ENCODE assay signal across 8 cellular contexts in the genomic region with DNA sequence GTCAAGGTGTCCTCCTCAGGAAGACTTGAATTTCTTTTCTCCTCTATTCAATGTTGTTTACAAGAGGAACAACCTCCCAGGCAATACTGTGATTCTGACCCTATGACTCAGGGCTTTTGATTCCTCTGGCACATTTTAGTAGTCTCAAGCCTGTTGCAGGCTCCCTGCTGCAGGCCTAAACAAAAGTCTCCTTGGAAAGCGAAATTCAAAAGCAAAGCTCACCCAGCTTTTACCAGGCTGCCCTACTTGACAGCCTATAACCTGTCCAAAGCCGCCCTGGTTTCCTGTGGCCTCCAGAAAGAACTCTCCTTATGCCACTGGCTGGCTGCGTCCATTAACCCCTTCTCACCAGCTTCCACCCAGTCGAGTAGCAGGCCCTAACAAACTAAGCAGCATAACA. TPM values are rescaled to one million over a fixed set of nuclear protein-coding genes. Genes with fewer than 3 reads are reported as not detected.
DNase-seq lines count a peak whose midpoint lies in the region; ATAC-seq and TF ChIP-seq lines count a peak whose summit lies in the region.

No MANE protein-coding gene starts in this region.

- 54 to 56% methylated on average over 4 of the region's 4 CpGs for WGBS in GM23248 (ENCODE audit: low coverage in 1 of 2, low lambda C conversion rate in 2 of 2, missing lambda C conversion rate in 2 of 2), 2 experiments

- no peaks in the 10 kb centered on the region for H3K9me3 ChIP-seq in GM23248 (ENCODE audit: low read depth)
- H3K9me3 ChIP-seq in right atrium auricular region, result no peaks in the 10 kb centered on the region
- H3K9me3 ChIP-seq in skeletal muscle satellite cell (replicated peaks; ENCODE audit: low read length), result no peaks in the 10 kb centered on the region

- H3K4me3 ChIP-seq in GM23248 (peak overlapping the region; percentile 12; the same call in 1 of the 2 replicates), right atrium auricular region (no peak overlapping the region), skeletal muscle satellite cell (ENCODE audit: low read length) (no peak overlapping the region)

- H3K27me3 ChIP-seq in GM23248 (replicated peaks; ENCODE audit: insufficient read depth), result no peaks in the 10 kb centered on the region
- H3K27me3 ChIP-seq in right atrium auricular region, result no peaks in the 10 kb centered on the region
- H3K27me3 ChIP-seq in skeletal muscle satellite cell (ENCODE audit: control insufficient read depth, insufficient read depth, low read length), result no peaks in the 10 kb centered on the region

- no peaks in the 10 kb centered on the region for H3K36me3 ChIP-seq in GM23248 (ENCODE audit: low read depth)
- no peaks in the 10 kb centered on the region for H3K36me3 ChIP-seq in right atrium auricular region
- H3K36me3 ChIP-seq in skeletal muscle satellite cell (ENCODE audit: insufficient read depth, low read length), result no peaks in the 10 kb centered on the region

- peak overlapping the region; percentile 64 for H2AFZ ChIP-seq in GM23248

- H3K9me2 ChIP-seq in GM23248 (ENCODE audit: insufficient read depth), result no peaks in the 10 kb centered on the region

- peaks cover 57% of the 10 kb centered on the region for H3F3A ChIP-seq in GM23248 (ENCODE audit: insufficient read depth)

- no peaks in the 10 kb centered on the region for H4K20me1 ChIP-seq in GM23248 (ENCODE audit: insufficient read depth)

- H3K79me2 ChIP-seq in GM23248 (ENCODE audit: insufficient read depth), result peaks cover 38% of the 10 kb centered on the region

- DNase-seq in GM23248 (peak; percentile 92), amygdala (lab: John Stamatoyannopoulos, UW) (peak in 32 of 56 donors; percentile 6 to 71 (median 27)), right atrium auricular region (ENCODE audit: low spot score) (no peak), NCI-H2081 treated with DMSO at 0.1 percent for 48 hours (lab: John Stamatoyannopoulos, UW) (no peak), DMS79 (lab: John Stamatoyannopoulos, UW) (no peak)

- H3K27ac ChIP-seq in GM23248 (peak overlapping the region; percentile 93), right atrium auricular region (peak overlapping the region; percentile 49 to 73)

- H3K4me1 ChIP-seq in GM23248 (ENCODE audit: insufficient read depth), result peaks cover 54% of the 10 kb centered on the region
- peaks cover 0 to 43% of the 10 kb centered on the region in 2 donors for H3K4me1 ChIP-seq in right atrium auricular region
- peaks cover 47% of the 10 kb centered on the region for H3K4me1 ChIP-seq in skeletal muscle satellite cell (ENCODE audit: control insufficient read depth, insufficient read depth, low read length)

- H3K9ac ChIP-seq in GM23248 (peak overlapping the region; percentile 66), skeletal muscle satellite cell (ENCODE audit: low read depth, low read length) (peak overlapping the region; percentile 45)

- no peak for ATAC-seq in GM21619 (IDR thresholded peaks at IDR 0.05; ENCODE audit: unreplicated experiment)
- no peak for ATAC-seq in HG02970 (IDR thresholded peaks at IDR 0.05; ENCODE audit: low FRiP score, unreplicated experiment)

- in situ Hi-C loops in GM23248 (cut with MboI), result no loop called here

- peak overlapping the region; percentile 77 for H3K4me2 ChIP-seq in GM23248 (ENCODE audit: unreplicated experiment)
- H3K4me2 ChIP-seq in skeletal muscle satellite cell (ENCODE audit: low read length), result no peak overlapping the region

- TF ChIP-seq CTCF in right atrium auricular region (IDR thresholded peaks at IDR 0.05), result no peak

RNA-seq across cellular contexts. Expression of a gene that starts 11.6 kb away (rescaled TPM):
- 5.9 and 6.4 TPM in 2 replicates for total RNA-seq in GM23248 (2014; rRNA removed; shearing (Covaris generic))
- polyA plus RNA-seq in GM23248 (2016; fragmentation: Nextera tagmentation; extraction: Ambion mirVana), result 3.0 and 3.2 TPM in 2 replicates
- 10 to 100 TPM; 15.8 to 16.9 TPM for total RNA-seq in right atrium auricular region
- 4.6 TPM in 2 replicates for total RNA-seq in skeletal muscle satellite cell (2012; rRNA removed)

RNA-seq across cellular contexts. Expression of a gene that starts 11.9 kb away (rescaled TPM):
- total RNA-seq in GM23248 (2014; rRNA removed; shearing (Covaris generic)), result 40.2 and 49.6 TPM in 2 replicates
- 36.3 and 36.9 TPM in 2 replicates for polyA plus RNA-seq in GM23248 (2016; fragmentation: Nextera tagmentation; extraction: Ambion mirVana)
- total RNA-seq in right atrium auricular region, result 10 to 100 TPM; 66.6 to 69.8 TPM
- total RNA-seq in skeletal muscle satellite cell (2012; rRNA removed), result 50.4 and 54.0 TPM in 2 replicates

Comparison
In these comparisons a context has a peak if more than half of its experiments do, and no peak if none do; other contexts are left out.
1. DNase-seq: peak in GM23248 (single experiment) and amygdala (32 of 56); none in right atrium auricular region (single experiment), NCI-H2081 treated with DMSO at 0.1 percent for 48 hours (single experiment) and DMS79 (single experiment).